In genomic region chr11:64060861-64061444, GRCh38 we compare ENCODE assay signal across 8 cellular contexts.
A peak's percentile ranks its signal among the peaks of the same experiment; 100 is the strongest.
DNase-seq lines count a peak whose midpoint lies in the region; ATAC-seq and TF ChIP-seq lines count a peak whose summit lies in the region.

No MANE protein-coding gene starts in this region.

- H3K9me3 ChIP-seq in MM.1S (replicated peaks; ENCODE audit: insufficient read depth, low read length) (no peaks in the 10 kb centered on the region), muscle layer of duodenum (ENCODE audit: control insufficient read depth in 1 of 2, low read length in 2 of 2) (no peaks in the 10 kb centered on the region)

- H4K20me1 ChIP-seq in MM.1S (ENCODE audit: insufficient read depth, low read length), result no peaks in the 10 kb centered on the region

- no peak overlapping the region for H3K9ac ChIP-seq in MM.1S (ENCODE audit: low read length)

- TF ChIP-seq CTCF in MM.1S (IDR thresholded peaks at IDR 0.05; ENCODE audit: low read length), result no peak

- no peaks in the 10 kb centered on the region for H3K79me2 ChIP-seq in MM.1S (ENCODE audit: low read length)

- peak overlapping the region; percentile 65 for H3K4me2 ChIP-seq in MM.1S (ENCODE audit: low read depth, low read length)

- H3K27ac ChIP-seq in MM.1S (ENCODE audit: low read length), result no peak overlapping the region
- H3K27ac ChIP-seq in muscle layer of duodenum (ENCODE audit: low read length), result no peak overlapping the region

- no peaks in the 10 kb centered on the region for H3F3A ChIP-seq in MM.1S (ENCODE audit: insufficient read depth, low read length)

- H3K4me1 ChIP-seq in MM.1S (ENCODE audit: low read length), result no peaks in the 10 kb centered on the region
- peaks cover 0 to 21% of the 10 kb centered on the region in 2 donors for H3K4me1 ChIP-seq in muscle layer of duodenum (ENCODE audit: control insufficient read depth in 1 of 2, insufficient read depth in 2 of 2, low read length in 2 of 2)

- peak; percentile 91 for DNase-seq in D341Med (ENCODE audit: low spot score)
- DNase-seq in MM.1S, result peak; percentile 52
- DNase-seq in activated CD4-positive, alpha-beta T cell treated with anti-CD3 and anti-CD28 coated beads, Interleukin-2, amount 50 U/mL, for 4 hours, result peak; percentile 30 to 31
- peak; percentile 37 for DNase-seq in effector CD8-positive, alpha-beta T cell (lab: John Stamatoyannopoulos, UW)
- peak; percentile 11 to 51 for DNase-seq in stimulated activated CD8-positive, alpha-beta memory T cell treated with anti-CD3 and anti-CD28 coated beads, Interleukin-7, amount 100 ng/mL, for 4 hours (ENCODE audit: low read depth in 2 of 2)

- H3K27me3 ChIP-seq in MM.1S (replicated peaks; ENCODE audit: insufficient read depth, low read length) (no peaks in the 10 kb centered on the region), muscle layer of duodenum (ENCODE audit: low read depth, low read length) (peaks cover 5% of the 10 kb centered on the region)

- H3K4me3 ChIP-seq in MM.1S (ENCODE audit: low read length), result peak overlapping the region; percentile 38
- peak overlapping the region; percentile 42 to 64 for H3K4me3 ChIP-seq in muscle layer of duodenum (ENCODE audit: low read depth in 1 of 2, low read length in 2 of 2)

- ATAC-seq in HG03571 (IDR thresholded peaks at IDR 0.05; ENCODE audit: unreplicated experiment) (no peak), GM19023 (IDR thresholded peaks at IDR 0.05; ENCODE audit: unreplicated experiment) (no peak)

- H3K9me2 ChIP-seq in MM.1S (replicated peaks; ENCODE audit: insufficient read depth, low read length), result no peaks in the 10 kb centered on the region

- H3K36me3 ChIP-seq in MM.1S (replicated peaks; ENCODE audit: insufficient read depth, low read length) (no peaks in the 10 kb centered on the region), muscle layer of duodenum (ENCODE audit: control insufficient read depth in 1 of 2, insufficient read depth in 2 of 2, low read length in 2 of 2) (no peaks in the 10 kb centered on the region)

- 0 out of 2 replicates have a peak overlapping the region, but pooled peaks have one; percentile 21 for H2AFZ ChIP-seq in MM.1S (ENCODE audit: low read length)

Comparison
In these comparisons a context has a peak if more than half of its experiments do, and no peak if none do; other contexts are left out.
1. DNase-seq: peak in every context shown above with its lines; median percentile 91 in D341Med; 52 in MM.1S; 37 in effector CD8-positive, alpha-beta T cell; 31 in stimulated activated CD8-positive, alpha-beta memory T cell treated with anti-CD3 and anti-CD28 coated beads, Interleukin-7, amount 100 ng/mL, for 4 hours; 30 in activated CD4-positive, alpha-beta T cell treated with anti-CD3 and anti-CD28 coated beads, Interleukin-2, amount 50 U/mL, for 4 hours.